Comparison of ENCODE assay signal across 28 cellular contexts in the genomic region with DNA sequence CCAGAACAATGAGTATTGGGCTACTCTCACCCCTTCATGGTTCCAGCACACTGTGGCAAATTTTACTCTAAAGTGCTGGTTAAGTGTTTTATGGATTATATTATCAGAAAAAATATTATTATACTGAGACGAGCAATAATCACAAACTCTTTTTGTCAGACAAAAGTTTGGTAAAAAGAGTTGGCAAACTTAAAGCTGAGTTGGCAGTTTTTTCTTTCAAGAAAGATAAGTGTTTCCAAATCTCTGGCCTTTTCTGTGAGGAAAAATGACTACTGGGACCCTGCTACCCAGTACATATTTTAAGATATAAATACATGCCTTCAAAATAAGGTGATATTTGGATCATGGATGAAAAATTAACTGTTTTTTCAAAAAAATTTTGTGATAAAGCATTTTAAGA.
"Had no signal": no experiment of that assay in that cellular context is flagged by ENCODE, and none has a peak within 500 bp of the region (broad histone marks: within the 10 kb centered on the region; RNA-seq: fewer than 3 reads in every experiment).

No MANE protein-coding gene starts in this region.

- H3K4me3 ChIP-seq: neural progenitor cell, ovary, psoas muscle, skin epidermis, smooth muscle cell, spleen, stomach, thoracic aorta, thyroid gland, tibial nerve, upper lobe of left lung, vagina had no signal

- H3K79me2 ChIP-seq: parathyroid adenoma had no signal

- FAIRE-seq: urothelium cell line had no signal

- H3K4me1 ChIP-seq: neural progenitor cell, parathyroid adenoma, psoas muscle, spleen, stomach, thyroid gland, tibial nerve, upper lobe of left lung, vagina had no signal

- H3K27ac ChIP-seq: neural progenitor cell, ovary, parathyroid adenoma, psoas muscle, skin epidermis, spleen, stomach, thoracic aorta, thyroid gland, tibial nerve, upper lobe of left lung, vagina had no signal

- H2AFZ ChIP-seq: neural progenitor cell, parathyroid adenoma had no signal

- H3K36me3 ChIP-seq: neural progenitor cell, ovary, spleen, stomach, thoracic aorta, thyroid gland, tibial nerve, upper lobe of left lung, vagina had no signal

- ATAC-seq: naive thymus-derived CD4-positive, alpha-beta T cell; natural killer cell; psoas muscle; right cardiac atrium; sciatic nerve; stimulated activated effector memory CD8-positive, alpha-beta T cell treated with anti-CD3 and anti-CD28 coated beads, Interleukin-12 subunit alpha, Interleukin-12 subunit beta, amount 100 ng/mL, for 72 hours; stimulated activated naive B cell treated with anti-CD40 and anti-IgM and Interleukin-4, amounts not matched to agents 10 μg/mL and 1 μg/mL and 100 μg/mL, for 72 hours had no signal

- H3K9ac ChIP-seq: neural progenitor cell, parathyroid adenoma had no signal

- H3K4me2 ChIP-seq: neural progenitor cell, smooth muscle cell had no signal

- DNase-seq: naive thymus-derived CD4-positive, alpha-beta T cell; natural killer cell; occipital lobe; ovary; posterior cingulate gyrus; psoas muscle; right cardiac atrium; spleen; stimulated activated CD4-positive, alpha-beta T cell treated with anti-CD3 and anti-CD28 coated beads, Interleukin-12 subunit alpha, Interleukin-12 subunit beta, amount 100 ng/mL, for 4 hours; stimulated activated CD4-positive, alpha-beta T cell treated with anti-CD3 and anti-CD28 coated beads, Interleukin-2, amount 100 ng/mL, for 24 hours; stimulated activated CD4-positive, alpha-beta T cell treated with anti-CD3 and anti-CD28 coated beads, Interleukin-2, amount 100 ng/mL, for 48 hours; stimulated activated CD4-positive, alpha-beta T cell treated with anti-CD3 and anti-CD28 coated beads, Interleukin-4, amount 100 ng/mL, for 24 hours; stimulated activated naive B cell treated with anti-CD40 and anti-IgM and Interleukin-4, amounts not matched to agents 10 μg/mL and 1 μg/mL and 100 μg/mL, for 72 hours; stimulated activated naive CD4-positive, alpha-beta T cell treated with Interleukin-2 at 50 U/mL for 16 hours; stomach; thyroid gland; trophoblast cell; upper lobe of left lung had no signal

- H3K27me3 ChIP-seq: neural progenitor cell, ovary, spleen, stomach, thyroid gland, tibial nerve, upper lobe of left lung, vagina had no signal

- H3K9me3 ChIP-seq: ovary, psoas muscle, spleen, stomach, thoracic aorta, thyroid gland, tibial nerve, upper lobe of left lung, vagina had no signal
